ENCODE assay signal across 12 cellular contexts in genomic region chr2:127515383-127515915, GRCh38. TPM values are rescaled to one million over a fixed set of nuclear protein-coding genes. Genes with fewer than 3 reads are reported as not detected.
DNase-seq lines count a peak whose midpoint lies in the region; ATAC-seq, FAIRE-seq and TF ChIP-seq lines count a peak whose summit lies in the region.
"Had no signal": no experiment of that assay in that cellular context is flagged by ENCODE, and none has a peak within 500 bp of the region (broad histone marks: within the 10 kb centered on the region; RNA-seq: fewer than 3 reads in every experiment).

No MANE protein-coding gene starts in this region.

- no peak overlapping the region for H3K4me3 Mint-ChIP-seq in T-helper 17 cell

- peaks cover 0 to 3% (median 0%) of the 10 kb centered on the region in 3 donors for H3K4me1 ChIP-seq in pancreas

- peak overlapping the region; percentile 90 for H3K27ac Mint-ChIP-seq in T-helper 17 cell

- no peak for FAIRE-seq in pancreas (lab: Jason Lieb, UNC)

- intact Hi-C loops in pancreas (cut with DNase I): no loop called here

- H3K9me3 ChIP-seq in T-helper 17 cell (ENCODE audit: control insufficient read depth, low read length, poor library complexity, severe bottlenecking): no peaks in the 10 kb centered on the region
- H3K9me3 ChIP-seq in pancreas: no peaks in the 10 kb centered on the region

- H3K4me3 ChIP-seq in AG10803 (ENCODE audit: low read length): peak overlapping the region; percentile 10; the same call in 1 of the 2 replicates
- no peak overlapping the region for H3K4me3 ChIP-seq in pancreas
- H3K4me3 ChIP-seq: hepatocyte had no signal

- WGBS in pancreas, 2 donors: 80 to 83% methylated on average over 6 of the region's 6 CpGs

- peak; percentile 56 for DNase-seq in AG10803 (ENCODE audit: low read depth)
- DNase-seq in T-helper 17 cell: no peak
- peak; percentile 36 for DNase-seq in fibroblast of the conjunctiva (ENCODE audit: low read depth)
- DNase-seq in pancreas: no peak
- DNase-seq in T-helper 2 cell: no peak
- DNase-seq: activated CD4-positive, alpha-beta T cell treated with anti-CD3 and anti-CD28 coated beads for 4 hours; KBM-7; NCI-H510A had no signal

- H3K27me3 Mint-ChIP-seq in T-helper 17 cell: no peaks in the 10 kb centered on the region

- no peak overlapping the region for H3K27ac ChIP-seq in pancreas
- H3K27ac ChIP-seq: hepatocyte had no signal

- TF ChIP-seq CTCF in AG10803 (conservative IDR thresholded peaks at IDR 0.05; ENCODE audit: low read length) (no peak), pancreas (IDR thresholded peaks at IDR 0.05) (no peak)

- H3K4me1 Mint-ChIP-seq in T-helper 17 cell: peaks cover 63% of the 10 kb centered on the region

- H3K36me3 Mint-ChIP-seq in T-helper 17 cell (ENCODE audit: low read depth): peaks cover 13% of the 10 kb centered on the region

- ATAC-seq in T-helper 17 cell (no peak), pancreas (peak in 3 of 4 donors; percentile 19 to 70 (median 29)), GM19395 (IDR thresholded peaks at IDR 0.05; ENCODE audit: unreplicated experiment) (no peak), HG03175 (IDR thresholded peaks at IDR 0.05; ENCODE audit: unreplicated experiment) (no peak), HG03139 (IDR thresholded peaks at IDR 0.05; ENCODE audit: unreplicated experiment) (no peak)

- no peaks in the 10 kb centered on the region for H3K27me3 ChIP-seq in pancreas
- H3K27me3 ChIP-seq: hepatocyte had no signal

- H3K36me3 ChIP-seq in pancreas: no peaks in the 10 kb centered on the region

RNA-seq across cellular contexts. Expression of gene IWS1, which starts 10.8 kb away (rescaled TPM):
- 10 to 100 TPM; 26.4 TPM for total RNA-seq in T-helper 17 cell
- total RNA-seq in pancreas: 10 to 100 TPM in 5 of 6 donors, 1 to 10 TPM in 1; 9.7 to 20.3 (median 12.1) TPM
- polyA plus RNA-seq in pancreas: 10 to 100 TPM; 16.0 to 22.3 TPM

RNA-seq across cellular contexts. Expression of gene MYO7B, which starts 20.0 kb away (rescaled TPM):
- total RNA-seq in T-helper 17 cell (under 1 TPM; 0.23 to 0.75 TPM), pancreas (1 to 10 TPM in 2 of 6 donors, under 1 TPM in 4; 0.12 to 1.4 (median 0.58) TPM)
- 1 to 10 TPM in 1 of 2 donors, under 1 TPM in 1; 0.80 to 1.5 TPM for polyA plus RNA-seq in pancreas

Comparison
In these comparisons a context has a peak if more than half of its experiments do, and no peak if none do; other contexts are left out.
1. DNase-seq: peak in AG10803 (single experiment) and fibroblast of the conjunctiva (single experiment); none in T-helper 17 cell (0 of 3), pancreas (0 of 6) and T-helper 2 cell (0 of 5).
2. ATAC-seq: peak in pancreas (3 of 4); none in T-helper 17 cell (single experiment), GM19395 (single experiment), HG03175 (single experiment) and HG03139 (single experiment).